Comparison of ENCODE assay signal across 25 cellular contexts in genomic region chr1:116991918-116992317, GRCh38. TPM values are rescaled to one million over a fixed set of nuclear protein-coding genes. Genes with fewer than 3 reads are reported as not detected.
A peak's percentile ranks its signal among the peaks of the same experiment; 100 is the strongest.
DNase-seq lines count a peak whose midpoint lies in the region; ATAC-seq, FAIRE-seq and TF ChIP-seq lines count a peak whose summit lies in the region.
"Had no signal": no experiment of that assay in that cellular context is flagged by ENCODE, and none has a peak within 500 bp of the region (broad histone marks: within the 10 kb centered on the region; RNA-seq: fewer than 3 reads in every experiment).

No MANE protein-coding gene starts in this region.

- no peak overlapping the region for H3K4me3 Mint-ChIP-seq in activated naive CD8-positive, alpha-beta T cell treated with anti-CD3 and anti-CD28 coated beads, Interleukin-2, amount 10 ng/mL, durations not matched to agents 7 days and 5 days
- no peak overlapping the region for H3K4me3 Mint-ChIP-seq in activated naive CD8-positive, alpha-beta T cell treated with anti-CD3 and anti-CD28 coated beads for 36 hours
- H3K4me3 Mint-ChIP-seq in stimulated activated naive CD8-positive, alpha-beta T cell treated with anti-CD3 and anti-CD28 coated beads, Interleukin-15, amount 100 ng/mL, for 72 hours, result peak overlapping the region; percentile 27 to 45
- H3K4me3 Mint-ChIP-seq in activated CD4-positive, alpha-beta memory T cell treated with anti-CD3 and anti-CD28 coated beads, Interleukin-2, amount 10 ng/mL, durations not matched to agents 7 days and 5 days, result no peak overlapping the region
- H3K4me3 Mint-ChIP-seq: activated CD4-positive, alpha-beta T cell treated with anti-CD3 and anti-CD28 coated beads for 36 hours; nephron had no signal

- H3K4me1 Mint-ChIP-seq in activated naive CD8-positive, alpha-beta T cell treated with anti-CD3 and anti-CD28 coated beads, Interleukin-2, amount 10 ng/mL, durations not matched to agents 7 days and 5 days, result peaks cover 12% of the 10 kb centered on the region
- peaks cover 23% of the 10 kb centered on the region for H3K4me1 Mint-ChIP-seq in activated naive CD8-positive, alpha-beta T cell treated with anti-CD3 and anti-CD28 coated beads for 36 hours
- H3K4me1 Mint-ChIP-seq in stimulated activated naive CD8-positive, alpha-beta T cell treated with anti-CD3 and anti-CD28 coated beads, Interleukin-15, amount 100 ng/mL, for 72 hours, result peaks cover 46% of the 10 kb centered on the region
- peaks cover 18% of the 10 kb centered on the region for H3K4me1 Mint-ChIP-seq in activated CD4-positive, alpha-beta memory T cell treated with anti-CD3 and anti-CD28 coated beads, Interleukin-2, amount 10 ng/mL, durations not matched to agents 7 days and 5 days

- H3K27ac ChIP-seq in HL-60 (replicated peaks), result peak overlapping the region; percentile 75
- H3K27ac ChIP-seq: KMS-11, Peyer's patch, thyroid gland had no signal

- CTCF ChIA-PET in activated CD4-positive, alpha-beta memory T cell treated with anti-CD3 and anti-CD28 coated beads, Interleukin-2, amount 10 ng/mL, durations not matched to agents 7 days and 5 days (lab: Charles Lee), result no interaction called here

- ATAC-seq in activated naive CD8-positive, alpha-beta T cell treated with anti-CD3 and anti-CD28 coated beads, Interleukin-2, amount 10 ng/mL, durations not matched to agents 7 days and 5 days (ENCODE audit: low read depth), result no peak
- ATAC-seq in stimulated activated naive CD8-positive, alpha-beta T cell treated with anti-CD3 and anti-CD28 coated beads, Interleukin-15, amount 100 ng/mL, for 72 hours, result no peak
- no peak for ATAC-seq in HG03095 (IDR thresholded peaks at IDR 0.05; ENCODE audit: unreplicated experiment)
- ATAC-seq: activated CD4-positive, alpha-beta T cell treated with anti-CD3 and anti-CD28 coated beads for 36 hours had no signal

- FAIRE-seq in bronchial epithelial cell (lab: Jason Lieb, UNC), result no peak
- FAIRE-seq: islet of Langerhans had no signal

- no peak overlapping the region for H3K4me3 ChIP-seq in HL-60 (replicated peaks; ENCODE audit: insufficient read depth, low read length)
- H3K4me3 ChIP-seq in bronchial epithelial cell (ENCODE audit: low read depth, low read length), result no peak overlapping the region
- H3K4me3 ChIP-seq: left lung, Peyer's patch, SJSA1, stomach, thyroid gland had no signal

- H3K27me3 ChIP-seq in HL-60 (ENCODE audit: insufficient read depth, poor library complexity, severe bottlenecking) (no peaks in the 10 kb centered on the region), bronchial epithelial cell (ENCODE audit: control insufficient read depth, insufficient read depth, low read length) (no peaks in the 10 kb centered on the region)
- H3K27me3 ChIP-seq: BE2C, left lung, Peyer's patch, SJSA1, stomach, thyroid gland had no signal

- no peaks in the 10 kb centered on the region for H3K36me3 Mint-ChIP-seq in activated naive CD8-positive, alpha-beta T cell treated with anti-CD3 and anti-CD28 coated beads, Interleukin-2, amount 10 ng/mL, durations not matched to agents 7 days and 5 days
- H3K36me3 Mint-ChIP-seq in activated naive CD8-positive, alpha-beta T cell treated with anti-CD3 and anti-CD28 coated beads for 36 hours, result peaks cover 14% of the 10 kb centered on the region
- no peaks in the 10 kb centered on the region for H3K36me3 Mint-ChIP-seq in activated CD4-positive, alpha-beta memory T cell treated with anti-CD3 and anti-CD28 coated beads, Interleukin-2, amount 10 ng/mL, durations not matched to agents 7 days and 5 days (ENCODE audit: low read depth)

- peaks cover 1% of the 10 kb centered on the region for H3K9me3 Mint-ChIP-seq in activated naive CD8-positive, alpha-beta T cell treated with anti-CD3 and anti-CD28 coated beads, Interleukin-2, amount 10 ng/mL, durations not matched to agents 7 days and 5 days
- H3K9me3 Mint-ChIP-seq in activated naive CD8-positive, alpha-beta T cell treated with anti-CD3 and anti-CD28 coated beads for 36 hours, result peaks cover 2% of the 10 kb centered on the region
- peaks cover 0 to 4% of the 10 kb centered on the region in 2 donors for H3K9me3 Mint-ChIP-seq in stimulated activated naive CD8-positive, alpha-beta T cell treated with anti-CD3 and anti-CD28 coated beads, Interleukin-15, amount 100 ng/mL, for 72 hours
- no peaks in the 10 kb centered on the region for H3K9me3 Mint-ChIP-seq in activated CD4-positive, alpha-beta memory T cell treated with anti-CD3 and anti-CD28 coated beads, Interleukin-2, amount 10 ng/mL, durations not matched to agents 7 days and 5 days

- no peaks in the 10 kb centered on the region for H3K27me3 Mint-ChIP-seq in activated naive CD8-positive, alpha-beta T cell treated with anti-CD3 and anti-CD28 coated beads, Interleukin-2, amount 10 ng/mL, durations not matched to agents 7 days and 5 days
- no peaks in the 10 kb centered on the region for H3K27me3 Mint-ChIP-seq in activated naive CD8-positive, alpha-beta T cell treated with anti-CD3 and anti-CD28 coated beads for 36 hours
- H3K27me3 Mint-ChIP-seq in stimulated activated naive CD8-positive, alpha-beta T cell treated with anti-CD3 and anti-CD28 coated beads, Interleukin-15, amount 100 ng/mL, for 72 hours, result no peaks in the 10 kb centered on the region
- H3K27me3 Mint-ChIP-seq in activated CD4-positive, alpha-beta memory T cell treated with anti-CD3 and anti-CD28 coated beads, Interleukin-2, amount 10 ng/mL, durations not matched to agents 7 days and 5 days, result no peaks in the 10 kb centered on the region
- H3K27me3 Mint-ChIP-seq: activated CD4-positive, alpha-beta T cell treated with anti-CD3 and anti-CD28 coated beads for 36 hours; activated T-cell treated with anti-CD3 and anti-CD28 coated beads, Interleukin-2, amount 50 U/mL, for 24 hours had no signal

- peak overlapping the region; percentile 15 for H3K27ac Mint-ChIP-seq in activated naive CD8-positive, alpha-beta T cell treated with anti-CD3 and anti-CD28 coated beads, Interleukin-2, amount 10 ng/mL, durations not matched to agents 7 days and 5 days
- H3K27ac Mint-ChIP-seq in activated naive CD8-positive, alpha-beta T cell treated with anti-CD3 and anti-CD28 coated beads for 36 hours, result no peak overlapping the region
- H3K27ac Mint-ChIP-seq in stimulated activated naive CD8-positive, alpha-beta T cell treated with anti-CD3 and anti-CD28 coated beads, Interleukin-15, amount 100 ng/mL, for 72 hours, result peak overlapping the region in 1 of 2 donors; percentile 23
- H3K27ac Mint-ChIP-seq in activated CD4-positive, alpha-beta memory T cell treated with anti-CD3 and anti-CD28 coated beads, Interleukin-2, amount 10 ng/mL, durations not matched to agents 7 days and 5 days, result no peak overlapping the region
- H3K27ac Mint-ChIP-seq: activated CD4-positive, alpha-beta T cell treated with anti-CD3 and anti-CD28 coated beads for 36 hours; activated T-cell treated with anti-CD3 and anti-CD28 coated beads, Interleukin-2, amount 50 U/mL, for 24 hours; nephron had no signal

- TF ChIP-seq CTCF in HL-60 (IDR thresholded peaks at IDR 0.05; ENCODE audit: insufficient read depth, low read length) (no peak), bronchial epithelial cell (IDR thresholded peaks at IDR 0.05; ENCODE audit: insufficient read depth, low read length, severe bottlenecking) (no peak), GM20000 (IDR thresholded peaks at IDR 0.05; ENCODE audit: extremely low read depth, missing control alignments) (no peak)

- POLR2A ChIA-PET in activated naive CD8-positive, alpha-beta T cell treated with anti-CD3 and anti-CD28 coated beads, Interleukin-2, amount 10 ng/mL, durations not matched to agents 7 days and 5 days (lab: Charles Lee), result no interaction called here
- POLR2A ChIA-PET in activated CD4-positive, alpha-beta memory T cell treated with anti-CD3 and anti-CD28 coated beads, Interleukin-2, amount 10 ng/mL, durations not matched to agents 7 days and 5 days (lab: Charles Lee), result no interaction called here

- DNase-seq in activated naive CD8-positive, alpha-beta T cell treated with anti-CD3 and anti-CD28 coated beads, Interleukin-2, amount 10 ng/mL, durations not matched to agents 7 days and 5 days, result no peak
- no peak for DNase-seq in activated naive CD8-positive, alpha-beta T cell treated with anti-CD3 and anti-CD28 coated beads for 36 hours
- DNase-seq in HL-60 (ENCODE audit: low read depth in 1 of 2, low spot score in 1 of 2) (no peak), bronchial epithelial cell (ENCODE audit: low read depth) (peak; percentile 21), GM20000 (ENCODE audit: low spot score) (no peak)
- DNase-seq in stimulated activated naive CD8-positive, alpha-beta T cell treated with anti-CD3 and anti-CD28 coated beads, Interleukin-15, amount 100 ng/mL, for 72 hours, result no peak
- DNase-seq in activated CD4-positive, alpha-beta memory T cell treated with anti-CD3 and anti-CD28 coated beads, Interleukin-2, amount 10 ng/mL, durations not matched to agents 7 days and 5 days, result no peak
- DNase-seq: ACHN; activated CD4-positive, alpha-beta T cell treated with anti-CD3 and anti-CD28 coated beads for 36 hours; activated T-cell treated with anti-CD3 and anti-CD28 coated beads, Interleukin-2, amount 50 U/mL, for 24 hours; BE2C; DND-41; glutamatergic neuron; HCEC 1CT; left lung; NCI-H1436 treated with DMSO at 0.1 percent for 48 hours; NCI-H345; Peyer's patch; stomach; thyroid gland had no signal

- peaks cover 7% of the 10 kb centered on the region for H3K36me3 ChIP-seq in bronchial epithelial cell (ENCODE audit: control insufficient read depth, insufficient read depth, low read length)
- H3K36me3 ChIP-seq: BE2C, left lung, Peyer's patch, SJSA1 had no signal

RNA-seq across cellular contexts. Expression of gene CD101, which starts 9.6 kb away (rescaled TPM):
- total RNA-seq in activated naive CD8-positive, alpha-beta T cell treated with anti-CD3 and anti-CD28 coated beads, Interleukin-2, amount 10 ng/mL, durations not matched to agents 7 days and 5 days, result under 1 TPM in 1 of 2 experiments, not detected in 1; 0.08 TPM
- under 1 TPM; 0.12 to 0.47 TPM for total RNA-seq in activated naive CD8-positive, alpha-beta T cell treated with anti-CD3 and anti-CD28 coated beads for 36 hours
- total RNA-seq in bronchial epithelial cell, result 0.53 and 0.90 TPM in 2 replicates
- total RNA-seq in activated CD4-positive, alpha-beta memory T cell treated with anti-CD3 and anti-CD28 coated beads, Interleukin-2, amount 10 ng/mL, durations not matched to agents 7 days and 5 days, result 1 to 10 TPM; 2.9 to 3.6 TPM

Comparison
In these comparisons a context has a peak if more than half of its experiments do, and no peak if none do; other contexts are left out.
1. H3K4me3 Mint-ChIP-seq: peak in stimulated activated naive CD8-positive, alpha-beta T cell treated with anti-CD3 and anti-CD28 coated beads, Interleukin-15, amount 100 ng/mL, for 72 hours (2 of 2); none in activated naive CD8-positive, alpha-beta T cell treated with anti-CD3 and anti-CD28 coated beads, Interleukin-2, amount 10 ng/mL, durations not matched to agents 7 days and 5 days (single experiment), activated naive CD8-positive, alpha-beta T cell treated with anti-CD3 and anti-CD28 coated beads for 36 hours (single experiment) and activated CD4-positive, alpha-beta memory T cell treated with anti-CD3 and anti-CD28 coated beads, Interleukin-2, amount 10 ng/mL, durations not matched to agents 7 days and 5 days (single experiment).